9 cellular contexts compared by ENCODE assay signal in genomic region chr11:57131080-57131790, GRCh38. TPM values are rescaled to one million over a fixed set of nuclear protein-coding genes. Genes with fewer than 3 reads are reported as not detected.
A peak's percentile ranks its signal among the peaks of the same experiment; 100 is the strongest.
DNase-seq lines count a peak whose midpoint lies in the region; ATAC-seq and TF ChIP-seq lines count a peak whose summit lies in the region.
"Had no signal": no experiment of that assay in that cellular context is flagged by ENCODE, and none has a peak within 500 bp of the region (broad histone marks: within the 10 kb centered on the region; RNA-seq: fewer than 3 reads in every experiment).

No MANE protein-coding gene starts in this region.

- no peak overlapping the region for H3K4me3 ChIP-seq in astrocyte of the spinal cord (ENCODE audit: low read depth, low read length)

- in situ Hi-C loops in astrocyte of the spinal cord (cut with HindIII; ENCODE audit: low sequenced_read_pairs): no loop called here

- DNase-seq in AG08395 (ENCODE audit: low spot score) (peak; percentile 42), HPDE6-E6E7 (ENCODE audit: extremely low spot score) (peak; percentile 35), astrocyte of the spinal cord (ENCODE audit: low read depth, low spot score) (peak; percentile 6), left colon (peak in 1 of 2 donors; percentile 18), NOMO-1 (lab: John Stamatoyannopoulos, UW; ENCODE audit: unreplicated experiment in 2 of 2) (no peak), SHP77 treated with DMSO at 0.1 percent for 48 hours (lab: John Stamatoyannopoulos, UW) (no peak), posterior vena cava (ENCODE audit: low spot score) (no peak)
- no peak for DNase-seq in naive thymus-derived CD8-positive, alpha-beta T cell

- no peak overlapping the region for H3K27ac Mint-ChIP-seq in naive thymus-derived CD8-positive, alpha-beta T cell

- peak; percentile 83 for ATAC-seq in left colon
- ATAC-seq in naive thymus-derived CD8-positive, alpha-beta T cell: no peak

- intact Hi-C loops in left colon (cut with DNase I, micrococcal nuclease): loop anchor here in 1 of 2 donors (5.0 kb wide), 1 partner anchor 121 kb away; no protein-coding TSS in a partner anchor
- intact Hi-C loops in posterior vena cava (cut with DNase I): no loop called here

- POLR2A ChIA-PET in naive thymus-derived CD8-positive, alpha-beta T cell (lab: Charles Lee): no interaction called here

- no peak overlapping the region for H3K4me3 Mint-ChIP-seq in naive thymus-derived CD8-positive, alpha-beta T cell

- peaks cover 0 to 6% (median 0%) of the 10 kb centered on the region in 9 donors for H3K9me3 Mint-ChIP-seq in naive thymus-derived CD8-positive, alpha-beta T cell

- H3K4me1 Mint-ChIP-seq in naive thymus-derived CD8-positive, alpha-beta T cell: no peaks in the 10 kb centered on the region

- TF ChIP-seq CTCF in astrocyte of the spinal cord (IDR thresholded peaks at IDR 0.05; ENCODE audit: low read depth, low read length): peak; percentile 53

- no peaks in the 10 kb centered on the region for H3K36me3 Mint-ChIP-seq in naive thymus-derived CD8-positive, alpha-beta T cell

- peaks cover 21 to 74% (median 32%) of the 10 kb centered on the region in 5 donors for H3K27me3 Mint-ChIP-seq in naive thymus-derived CD8-positive, alpha-beta T cell

RNA-seq across cellular contexts. Expression of gene LRRC55, which starts 50.5 kb away (rescaled TPM):
- under 1 TPM; 0.09 to 0.45 TPM for total RNA-seq in left colon
- total RNA-seq in naive thymus-derived CD8-positive, alpha-beta T cell: not detected
- not detected for polyA plus RNA-seq in naive thymus-derived CD8-positive, alpha-beta T cell
- not detected for total RNA-seq in posterior vena cava
- total RNA-seq: pulmonary artery endothelial cell had no signal

Comparison
In these comparisons a context has a peak if more than half of its experiments do, and no peak if none do; other contexts are left out.
1. DNase-seq: peak in AG08395 (single experiment), HPDE6-E6E7 (single experiment) and astrocyte of the spinal cord (single experiment); none in NOMO-1 (0 of 2), SHP77 treated with DMSO at 0.1 percent for 48 hours (single experiment), naive thymus-derived CD8-positive, alpha-beta T cell (0 of 10) and posterior vena cava (single experiment).